1 cellular context compared by ENCODE assay signal in the genomic region with DNA sequence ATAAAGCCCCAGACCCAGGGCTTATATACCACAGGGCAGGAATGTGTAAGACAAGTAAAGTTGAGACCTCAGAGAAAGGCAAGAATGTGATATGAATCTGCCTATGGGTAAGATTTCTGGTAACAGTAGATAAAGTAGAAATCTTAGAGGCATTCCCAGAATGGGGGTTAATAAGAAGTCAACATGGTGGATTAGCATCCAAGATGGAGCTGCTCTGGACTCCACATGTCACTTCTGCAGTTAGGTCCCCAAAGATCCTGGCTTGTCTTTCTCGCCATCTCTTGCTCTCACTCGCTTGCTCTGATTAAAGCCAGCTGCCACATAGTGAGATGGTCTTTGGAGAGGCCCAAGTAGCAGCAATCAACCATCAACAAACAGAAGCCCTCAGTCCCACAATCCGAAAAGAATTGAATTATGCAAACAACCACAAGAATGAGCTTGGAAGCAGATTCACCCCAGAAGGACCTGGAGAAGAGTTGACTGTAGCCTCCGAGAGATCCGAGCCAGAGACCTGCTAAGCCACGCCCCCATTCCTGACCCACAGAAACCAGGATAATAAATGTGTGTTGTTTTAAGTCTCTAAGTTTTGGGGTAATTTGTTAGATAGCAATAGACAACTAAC.
TF ChIP-seq lines count a peak whose summit lies in the region.

No MANE protein-coding gene starts in this region.

TF ChIP-seq in endothelial cell of umbilical vein, 7 proteins besides CTCF, POLR2A, EP300 and RAD21:
- TF ChIP-seq EZH2 (IDR thresholded peaks at IDR 0.05; ENCODE audit: borderline replicate concordance, low read depth, low read length, severe bottlenecking), result no peak
- no peak for TF ChIP-seq FOS (IDR thresholded peaks at IDR 0.05; ENCODE audit: borderline replicate concordance, insufficient read depth, low read length)
- TF ChIP-seq, protein P1, sequence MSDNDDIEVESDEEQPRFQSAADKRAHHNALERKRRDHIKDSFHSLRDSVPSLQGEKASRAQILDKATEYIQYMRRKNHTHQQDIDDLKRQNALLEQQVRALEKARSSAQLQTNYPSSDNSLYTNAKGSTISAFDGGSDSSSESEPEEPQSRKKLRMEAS (IDR thresholded peaks at IDR 0.05; ENCODE audit: insufficient read depth, insufficient read length), result no peak
- TF ChIP-seq MYC (IDR thresholded peaks at IDR 0.05; ENCODE audit: low read depth, low read length), result no peak
- no peak for TF ChIP-seq GATA2 (IDR thresholded peaks at IDR 0.05; ENCODE audit: insufficient read depth, insufficient read length, low read depth, low read length)
- TF ChIP-seq JUN (IDR thresholded peaks at IDR 0.05; ENCODE audit: borderline replicate concordance, insufficient read depth, insufficient read length, low read depth), result no peak
- TF ChIP-seq POLR2AphosphoS5 (IDR thresholded peaks at IDR 0.05; ENCODE audit: insufficient read depth, low read depth, low read length), result no peak
TF ChIP-seq in endothelial cell of umbilical vein: peak in this region for 0.
